In the genomic region with DNA sequence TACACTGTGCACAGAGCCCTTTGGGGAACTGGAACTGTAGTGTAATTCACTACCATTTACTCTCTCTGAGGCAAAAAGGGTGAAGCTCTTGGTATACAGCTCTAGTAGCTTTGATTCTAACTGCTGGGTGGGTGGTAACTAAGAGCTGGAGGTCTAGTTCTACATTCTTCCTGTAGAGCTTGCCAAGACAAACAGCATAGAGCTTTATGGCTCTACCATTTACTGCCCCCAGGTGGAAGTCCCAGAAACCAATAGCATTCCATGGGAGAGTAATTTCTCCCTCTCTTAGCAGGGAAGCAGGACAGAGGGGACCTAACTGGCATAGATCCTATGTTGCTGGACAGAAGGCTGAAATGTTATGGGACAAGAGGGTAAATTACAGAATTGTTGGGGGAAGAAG, we compare ENCODE assay signal across 16 cellular contexts. TPM values are rescaled to one million over a fixed set of nuclear protein-coding genes. Genes with fewer than 3 reads are reported as not detected.
DNase-seq lines count a peak whose midpoint lies in the region; ATAC-seq, FAIRE-seq and TF ChIP-seq lines count a peak whose summit lies in the region.
"Had no signal": no experiment of that assay in that cellular context is flagged by ENCODE, and none has a peak within 500 bp of the region (broad histone marks: within the 10 kb centered on the region; RNA-seq: fewer than 3 reads in every experiment).

No MANE protein-coding gene starts in this region.

- H3K27me3 ChIP-seq in pancreas, result no peaks in the 10 kb centered on the region
- H3K27me3 ChIP-seq: esophagus squamous epithelium had no signal

- TF ChIP-seq CTCF in pancreas (IDR thresholded peaks at IDR 0.05), result no peak

- no peak overlapping the region for H3K4me3 ChIP-seq in pancreas
- H3K4me3 ChIP-seq: esophagus squamous epithelium, PC-9 had no signal

- no peaks in the 10 kb centered on the region for H3K36me3 ChIP-seq in pancreas
- H3K36me3 ChIP-seq: esophagus squamous epithelium had no signal

- intact Hi-C loops in pancreas (cut with DNase I), result loop anchor here in 1 of 3 donors (10.0 kb wide), 1 partner anchor 301 kb away; no protein-coding TSS in a partner anchor

- DNase-seq in NCI-H2196 (lab: John Stamatoyannopoulos, UW; ENCODE audit: unreplicated experiment) (peak; percentile 5), NCI-H2196 treated with DMSO at 0.1 percent for 48 hours (lab: John Stamatoyannopoulos, UW; ENCODE audit: unreplicated experiment) (no peak), NCI-H69 (lab: John Stamatoyannopoulos, UW) (peak; percentile 62), dermis microvascular lymphatic vessel endothelial cell (ENCODE audit: low read depth in 2 of 2) (peak; percentile 44 to 60), pancreas (no peak)
- DNase-seq: activated naive CD4-positive, alpha-beta T cell; caudate nucleus; esophagus squamous epithelium; KG1; NCI-H2171 treated with DMSO at 0.1 percent for 48 hours had no signal

- H3K9me3 ChIP-seq in pancreas, result no peaks in the 10 kb centered on the region
- H3K9me3 ChIP-seq: esophagus squamous epithelium had no signal

- FAIRE-seq in pancreas (lab: Jason Lieb, UNC), result no peak
- FAIRE-seq: G401.6 had no signal

- no peaks in the 10 kb centered on the region for H3K4me1 ChIP-seq in pancreas
- H3K4me1 ChIP-seq: esophagus squamous epithelium had no signal

- ATAC-seq in pancreas (peak in 3 of 4 donors; percentile 55 to 81 (median 60)), GM19035 (IDR thresholded peaks at IDR 0.05; ENCODE audit: unreplicated experiment) (no peak), HG02678 (IDR thresholded peaks at IDR 0.05; ENCODE audit: unreplicated experiment) (no peak), HG03442 (IDR thresholded peaks at IDR 0.05; ENCODE audit: unreplicated experiment) (no peak)
- ATAC-seq: stimulated activated memory B cell treated with anti-CD40 and anti-IgM and Interleukin-4, amounts not matched to agents 10 μg/mL and 1 μg/mL and 100 μg/mL, for 72 hours had no signal

- no peak overlapping the region for H3K27ac ChIP-seq in pancreas
- H3K27ac ChIP-seq: esophagus squamous epithelium, PC-9 had no signal

RNA-seq across cellular contexts. Expression of a gene that starts 26.7 kb away (rescaled TPM):
- total RNA-seq in dermis microvascular lymphatic vessel endothelial cell (23.8 and 24.5 TPM in 2 replicates), pancreas (10 to 100 TPM in 5 of 6 donors, 1 to 10 TPM in 1; 8.5 to 17.2 (median 13.9) TPM)
- polyA plus RNA-seq in pancreas, result 10 to 100 TPM; 15.2 to 21.6 TPM

Comparison
In these comparisons a context has a peak if more than half of its experiments do, and no peak if none do; other contexts are left out.
1. DNase-seq: peak in NCI-H2196 (single experiment), NCI-H69 (single experiment) and dermis microvascular lymphatic vessel endothelial cell (2 of 2); none in NCI-H2196 treated with DMSO at 0.1 percent for 48 hours (single experiment) and pancreas (0 of 6).
2. ATAC-seq: peak in pancreas (3 of 4); none in GM19035 (single experiment), HG02678 (single experiment) and HG03442 (single experiment).